In the genomic region with DNA sequence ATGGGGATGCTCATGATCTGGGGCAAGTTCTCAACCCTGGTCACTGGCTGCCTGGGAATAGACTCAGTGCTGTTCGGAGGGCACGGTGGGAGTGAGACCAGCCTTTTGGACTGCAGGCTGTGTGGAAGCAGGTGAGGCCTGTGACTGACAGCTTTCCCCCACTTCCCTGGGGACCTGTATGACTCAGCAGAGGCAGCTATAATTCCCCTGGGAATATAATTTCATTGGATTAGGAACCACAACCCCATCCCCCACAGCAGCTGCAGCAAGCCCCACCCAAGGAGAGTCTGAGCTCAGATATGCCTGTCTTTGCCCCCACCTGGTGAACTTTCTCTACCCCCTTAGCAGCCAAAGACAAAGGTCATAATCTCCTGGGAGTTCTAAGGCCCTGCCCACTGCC, we compare ENCODE assay signal across 23 cellular contexts.
DNase-seq lines count a peak whose midpoint lies in the region; ATAC-seq, FAIRE-seq and TF ChIP-seq lines count a peak whose summit lies in the region.
"Had no signal": no experiment of that assay in that cellular context is flagged by ENCODE, and none has a peak within 500 bp of the region (broad histone marks: within the 10 kb centered on the region; RNA-seq: fewer than 3 reads in every experiment).

No MANE protein-coding gene starts in this region.

- H3K4me1 ChIP-seq in mesendoderm (ENCODE audit: control insufficient read depth, low read depth, low read length): no peaks in the 10 kb centered on the region
- H3K4me1 ChIP-seq in CD8-positive, alpha-beta memory T cell (ENCODE audit: insufficient read depth, low read length): no peaks in the 10 kb centered on the region
- no peaks in the 10 kb centered on the region for H3K4me1 ChIP-seq in CD8-positive, alpha-beta T cell (ENCODE audit: insufficient read depth, low read length)

- H3K9me3 ChIP-seq in CD8-positive, alpha-beta memory T cell (ENCODE audit: low read length): no peaks in the 10 kb centered on the region
- no peaks in the 10 kb centered on the region for H3K9me3 ChIP-seq in CD8-positive, alpha-beta T cell (ENCODE audit: low read length)

- CTCF ChIA-PET in CD8-positive, alpha-beta memory T cell (lab: Charles Lee): no interaction called here
- CTCF ChIA-PET in CD8-positive, alpha-beta T cell (lab: Charles Lee): no interaction called here

- peaks cover 0 to 14% (median 0%) of the 10 kb centered on the region in 3 donors for H3K36me3 Mint-ChIP-seq in CD8-positive, alpha-beta memory T cell
- H3K36me3 Mint-ChIP-seq in CD8-positive, alpha-beta T cell: no peaks in the 10 kb centered on the region

- H4K8ac ChIP-seq in mesendoderm (ENCODE audit: low read depth, low read length): no peak overlapping the region

- 0 out of 2 replicates have a peak overlapping the region, but pooled peaks have one; percentile 4 for H3K27ac ChIP-seq in C4-2B
- no peak overlapping the region for H3K27ac ChIP-seq in mesendoderm (ENCODE audit: low read depth, low read length)
- H3K27ac ChIP-seq in CD8-positive, alpha-beta memory T cell (ENCODE audit: low read depth, low read length): no peak overlapping the region
- no peak overlapping the region for H3K27ac ChIP-seq in CD8-positive, alpha-beta T cell (ENCODE audit: low read depth, low read length)
- H3K27ac ChIP-seq: GM23248, PC-9, RWPE1 had no signal

- no peak overlapping the region for H3K18ac ChIP-seq in mesendoderm (ENCODE audit: low read length)

- H3K27ac Mint-ChIP-seq in CD8-positive, alpha-beta memory T cell: no peak overlapping the region
- no peak overlapping the region for H3K27ac Mint-ChIP-seq in CD8-positive, alpha-beta T cell
- H3K27ac Mint-ChIP-seq: CD4-positive, alpha-beta T cell had no signal

- intact Hi-C loops in CD8-positive, alpha-beta T cell (cut with DNase I, micrococcal nuclease): no loop called here

- no CpG with 5 or more reads among the region's 2 CpGs for WGBS in mesendoderm (ENCODE audit: extremely low coverage, insufficient coverage, low lambda C conversion rate)

- DNase-seq in LHCN-M2 (ENCODE audit: low read depth): peak; percentile 23
- peak; percentile 40 for DNase-seq in NCI-H69 (lab: John Stamatoyannopoulos, UW)
- peak; percentile 6 for DNase-seq in mesendoderm
- no peak for DNase-seq in CD8-positive, alpha-beta memory T cell
- no peak for DNase-seq in NCI-H2029 (lab: John Stamatoyannopoulos, UW)
- no peak for DNase-seq in CD8-positive, alpha-beta T cell
- DNase-seq in GM19239 (ENCODE audit: insufficient read length, low spot score): no peak
- DNase-seq: ACHN; CD4-positive, alpha-beta T cell; DMS79 treated with DMSO at 0.1 percent for 48 hours; GM23248; Kasumi-1; MM.1S; NCI-H1092; NCI-H446; NCI-H526 treated with DMSO at 0.1 percent for 48 hours; PC-9; SIG-M5; T-helper 1 cell; T-helper 9 cell had no signal

- POLR2A ChIA-PET in CD8-positive, alpha-beta memory T cell (lab: Charles Lee): no interaction called here
- POLR2A ChIA-PET in CD8-positive, alpha-beta T cell (lab: Charles Lee): no interaction called here

- H3K79me1 ChIP-seq in mesendoderm (ENCODE audit: low read length): no peaks in the 10 kb centered on the region

- H3K4me3 ChIP-seq in mesendoderm (ENCODE audit: low read length): no peak overlapping the region
- no peak overlapping the region for H3K4me3 ChIP-seq in CD8-positive, alpha-beta memory T cell (ENCODE audit: low read length)
- no peak overlapping the region for H3K4me3 ChIP-seq in CD8-positive, alpha-beta T cell (ENCODE audit: low read depth, low read length)
- H3K4me3 ChIP-seq: GM23248, PC-9 had no signal

- TF ChIP-seq CTCF in C4-2B (conservative IDR thresholded peaks at IDR 0.05): no peak
- no peak for TF ChIP-seq CTCF in CD8-positive, alpha-beta T cell (IDR thresholded peaks at IDR 0.05)

- peaks cover 0 to 1% of the 10 kb centered on the region in 2 donors for H3K27me3 Mint-ChIP-seq in CD8-positive, alpha-beta memory T cell
- no peaks in the 10 kb centered on the region for H3K27me3 Mint-ChIP-seq in CD8-positive, alpha-beta T cell (ENCODE audit: low read depth)

- no peak overlapping the region for H3K23ac ChIP-seq in mesendoderm (ENCODE audit: low read length)

- no peaks in the 10 kb centered on the region for H3K27me3 ChIP-seq in mesendoderm (ENCODE audit: insufficient read depth, low read length, poor library complexity)
- no peaks in the 10 kb centered on the region for H3K27me3 ChIP-seq in CD8-positive, alpha-beta memory T cell (ENCODE audit: insufficient read depth, low read length, poor library complexity, severe bottlenecking)
- no peaks in the 10 kb centered on the region for H3K27me3 ChIP-seq in CD8-positive, alpha-beta T cell (ENCODE audit: insufficient read depth, low read length)

- peaks cover 0 to 5% (median 0%) of the 10 kb centered on the region in 5 donors for H3K9me3 Mint-ChIP-seq in CD8-positive, alpha-beta memory T cell
- no peaks in the 10 kb centered on the region for H3K9me3 Mint-ChIP-seq in CD8-positive, alpha-beta T cell

- ATAC-seq in CD8-positive, alpha-beta T cell: no peak

- H3K9ac ChIP-seq in mesendoderm (ENCODE audit: low read length): no peak overlapping the region
- H3K9ac ChIP-seq: GM23248 had no signal

- no peak overlapping the region for H3K4me2 ChIP-seq in mesendoderm (ENCODE audit: low read length)
- H3K4me2 ChIP-seq: PC-9 had no signal

- H2BK120ac ChIP-seq in mesendoderm (ENCODE audit: low read depth, low read length): no peak overlapping the region

- no peak overlapping the region for H3K4ac ChIP-seq in mesendoderm (ENCODE audit: low read depth, low read length)

- no peak overlapping the region for H2AK5ac ChIP-seq in mesendoderm (ENCODE audit: low read length)

- peaks cover 0 to 12% (median 3%) of the 10 kb centered on the region in 3 donors for H3K4me1 Mint-ChIP-seq in CD8-positive, alpha-beta memory T cell
- H3K4me1 Mint-ChIP-seq in CD8-positive, alpha-beta T cell (ENCODE audit: low read depth): no peaks in the 10 kb centered on the region

- FAIRE-seq in GM19239 (lab: Jason Lieb, UNC): no peak
- FAIRE-seq: G401.6 had no signal

- no peak overlapping the region for H2BK5ac ChIP-seq in mesendoderm (ENCODE audit: low read length)

- no peaks in the 10 kb centered on the region for H3K79me2 ChIP-seq in mesendoderm (ENCODE audit: control insufficient read depth, insufficient read depth, low read length)

- no peaks in the 10 kb centered on the region for H3K36me3 ChIP-seq in mesendoderm (ENCODE audit: control insufficient read depth, insufficient read depth, low read length)
- H3K36me3 ChIP-seq in CD8-positive, alpha-beta memory T cell (ENCODE audit: insufficient read depth, low read length): no peaks in the 10 kb centered on the region
- H3K36me3 ChIP-seq in CD8-positive, alpha-beta T cell (ENCODE audit: insufficient read depth, low read length): no peaks in the 10 kb centered on the region

- no peak overlapping the region for H3K4me3 Mint-ChIP-seq in CD8-positive, alpha-beta memory T cell
- no peak overlapping the region for H3K4me3 Mint-ChIP-seq in CD8-positive, alpha-beta T cell
- H3K4me3 Mint-ChIP-seq: CD4-positive, alpha-beta T cell had no signal

- H2BK15ac ChIP-seq in mesendoderm (replicated peaks; ENCODE audit: low read depth): no peak overlapping the region

- H3K56ac ChIP-seq in mesendoderm (ENCODE audit: low read length): no peak overlapping the region

- no peak overlapping the region for H4K5ac ChIP-seq in mesendoderm (ENCODE audit: low read length)

Comparison
In these comparisons a context has a peak if more than half of its experiments do, and no peak if none do; other contexts are left out.
1. DNase-seq: peak in LHCN-M2 (single experiment), NCI-H69 (single experiment) and mesendoderm (single experiment); none in CD8-positive, alpha-beta memory T cell (0 of 5), NCI-H2029 (single experiment), CD8-positive, alpha-beta T cell (0 of 7) and GM19239 (single experiment).